ENCODE assay signal across 25 cellular contexts in genomic region chr11:9205596-9205995, GRCh38.
"Had no signal": no experiment of that assay in that cellular context is flagged by ENCODE, and none has a peak within 500 bp of the region (broad histone marks: within the 10 kb centered on the region; RNA-seq: fewer than 3 reads in every experiment).

No MANE protein-coding gene starts in this region.

- ATAC-seq: activated CD4-positive, CD25-positive, alpha-beta regulatory T cell treated with anti-CD3 and anti-CD28 coated beads, Interleukin-2, amount 50 U/mL, for 24 hours; activated naive CD8-positive, alpha-beta T cell treated with anti-CD3 and anti-CD28 coated beads, Interleukin-2, amount 50 U/mL, for 24 hours; effector memory CD8-positive, alpha-beta T cell; pancreas had no signal

- DNase-seq: activated CD4-positive, alpha-beta memory T cell treated with anti-CD3 and anti-CD28 coated beads for 36 hours; activated CD4-positive, alpha-beta T cell treated with anti-CD3 and anti-CD28 coated beads for 48 hours; activated CD8-positive, alpha-beta memory T cell treated with anti-CD3 and anti-CD28 coated beads, Interleukin-2, amount 50 U/mL, for 4 hours; activated naive CD8-positive, alpha-beta T cell treated with anti-CD3 and anti-CD28 coated beads, Interleukin-2, amount 50 U/mL, for 24 hours; activated T-cell treated with anti-CD3 and anti-CD28 coated beads, Interleukin-2, amount 50 U/mL, for 24 hours; amygdala; cerebellar nuclear complex; effector memory CD8-positive, alpha-beta T cell; foreskin fibroblast; heart left ventricle; mammary epithelial cell; naive B cell; pancreas; retina; SK-N-SH; stimulated activated CD4-positive, alpha-beta T cell treated with anti-CD3 and anti-CD28 coated beads, Interleukin-15, amount 100 ng/mL, for 24 hours; stimulated activated CD4-positive, alpha-beta T cell treated with anti-CD3 and anti-CD28 coated beads, Interleukin-2, amount 100 ng/mL, for 24 hours; stimulated activated naive CD4-positive, alpha-beta T cell; SW 1271; T-helper 9 cell; transverse colon; WERI-Rb-1 had no signal

- H3K4me2 ChIP-seq: SK-N-SH had no signal

- H3K27me3 ChIP-seq: heart left ventricle, pancreas, transverse colon had no signal

- H3K36me3 ChIP-seq: prostate gland, transverse colon had no signal

- H3K4me3 ChIP-seq: coronary artery, heart left ventricle, pancreas, prostate gland, transverse colon had no signal

- H3K9ac ChIP-seq: SK-N-SH had no signal

- H3K9me3 ChIP-seq: heart left ventricle, pancreas, prostate gland, SK-N-SH, transverse colon had no signal

- H3K27ac ChIP-seq: coronary artery, pancreas, prostate gland, transverse colon, WERI-Rb-1 had no signal

- H3K4me1 ChIP-seq: prostate gland had no signal
